ENCODE assay signal across 8 cellular contexts in genomic region chr22:37051629-37052385, GRCh38.
DNase-seq lines count a peak whose midpoint lies in the region; ATAC-seq and TF ChIP-seq lines count a peak whose summit lies in the region.

Gene KCTD17 (plus strand): TSS chr22:37051742. CDS start chr22:37051761, 19 bp downstream.

- H3K27me3 ChIP-seq in OCI-LY1 (ENCODE audit: insufficient read depth, low read length) (peaks cover 5% of the 10 kb centered on the region; the same call in 1 of the 2 replicates), mucosa of rectum (ENCODE audit: control insufficient read depth in 2 of 2, insufficient read depth in 2 of 2, low read length in 2 of 2) (no peaks in the 10 kb centered on the region)

- H3K27ac ChIP-seq in OCI-LY1 (ENCODE audit: low read depth, low read length, poor library complexity, severe bottlenecking) (no peak within 1 kb of the TSS), mucosa of rectum (ENCODE audit: low read depth in 2 of 2, low read length in 2 of 2) (peak within 1 kb of the TSS; percentile 83 to 89)

- H4K20me1 ChIP-seq in OCI-LY1 (ENCODE audit: insufficient read depth, low read length) = no peaks in the 10 kb centered on the region

- no peaks in the 10 kb centered on the region for H3F3A ChIP-seq in OCI-LY1 (ENCODE audit: insufficient read depth, low read length)

- H3K9ac ChIP-seq in OCI-LY1 (ENCODE audit: low read length) (peak within 1 kb of the TSS; percentile 52; the same call in 1 of the 2 replicates), mucosa of rectum (ENCODE audit: low read depth in 1 of 2, low read length in 2 of 2) (peak within 1 kb of the TSS; percentile 18 to 46)

- DNase-seq in GM10248 (ENCODE audit: extremely low spot score) = peak; percentile 96
- peak; percentile 67 for DNase-seq in activated T-cell treated with anti-CD3 and anti-CD28 coated beads for 4 hours
- peak; percentile 56 to 65 for DNase-seq in erythroblast (lab: John Stamatoyannopoulos, UW)
- peak; percentile 75 for DNase-seq in stimulated activated CD8-positive, alpha-beta memory T cell treated with anti-CD3 and anti-CD28 coated beads, Interleukin-4, amount 100 ng/mL, for 24 hours (ENCODE audit: low read depth)
- no peak for DNase-seq in NCI-H2029 (lab: John Stamatoyannopoulos, UW)

- TF ChIP-seq CTCF in GM10248 (IDR thresholded peaks at IDR 0.05; ENCODE audit: control extremely low read depth, extremely low read depth, low read depth, missing control alignments) = no peak
- TF ChIP-seq CTCF in OCI-LY1 (IDR thresholded peaks at IDR 0.05; ENCODE audit: low read length) = 0 out of 2 replicates have a peak, but pooled peaks have one; percentile 9

- TF ChIP-seq POLR2A in erythroblast (IDR thresholded peaks at IDR 0.05; ENCODE audit: low read length) = no peak

- no peaks in the 10 kb centered on the region for H3K9me2 ChIP-seq in OCI-LY1 (ENCODE audit: low read depth, low read length)

- peak; percentile 84 for ATAC-seq in HG02798 (IDR thresholded peaks at IDR 0.05; ENCODE audit: poor library complexity, unreplicated experiment)

- H2AFZ ChIP-seq in OCI-LY1 (ENCODE audit: low read length) = no peak within 1 kb of the TSS

- peak within 1 kb of the TSS; percentile 64 for H3K4me3 ChIP-seq in OCI-LY1 (ENCODE audit: low read depth, low read length, poor library complexity, severe bottlenecking)
- H3K4me3 ChIP-seq in mucosa of rectum (ENCODE audit: low read length in 2 of 2) = peak within 1 kb of the TSS; percentile 64

- H3K9me3 ChIP-seq in OCI-LY1 (ENCODE audit: low read length) (no peaks in the 10 kb centered on the region), mucosa of rectum (ENCODE audit: control insufficient read depth in 2 of 2, low read length in 2 of 2) (no peaks in the 10 kb centered on the region)

- H3K4me2 ChIP-seq in OCI-LY1 (ENCODE audit: low read length) = peak within 1 kb of the TSS; percentile 78

- CTCF ChIA-PET in GM10248 (lab: Yijun Ruan, JAX) = interaction anchor here (1.1 to 2.3 kb wide), 2 partner anchors 33 to 148 kb away, joined by 4 to 8 read pairs; partner anchors contain the start of genes MPST and TST

- peaks cover 9% of the 10 kb centered on the region for H3K4me1 ChIP-seq in OCI-LY1 (ENCODE audit: insufficient read depth, low read length, severe bottlenecking)
- peaks cover 26 to 29% of the 10 kb centered on the region in 2 donors for H3K4me1 ChIP-seq in mucosa of rectum (ENCODE audit: control insufficient read depth in 2 of 2, insufficient read depth in 2 of 2, low read length in 2 of 2)

- H3K79me2 ChIP-seq in OCI-LY1 (ENCODE audit: insufficient read depth, low read length) = no peaks in the 10 kb centered on the region

- POLR2A ChIA-PET in GM10248 (lab: Yijun Ruan, JAX) = no interaction called here

- no peaks in the 10 kb centered on the region for H3K36me3 ChIP-seq in OCI-LY1 (ENCODE audit: insufficient read depth, low read length)
- H3K36me3 ChIP-seq in mucosa of rectum (ENCODE audit: control insufficient read depth in 2 of 2, insufficient read depth in 2 of 2, low read length in 2 of 2) = peaks cover 3 to 7% of the 10 kb centered on the region in 2 donors
